18 cellular contexts compared by ENCODE assay signal in the genomic region with DNA sequence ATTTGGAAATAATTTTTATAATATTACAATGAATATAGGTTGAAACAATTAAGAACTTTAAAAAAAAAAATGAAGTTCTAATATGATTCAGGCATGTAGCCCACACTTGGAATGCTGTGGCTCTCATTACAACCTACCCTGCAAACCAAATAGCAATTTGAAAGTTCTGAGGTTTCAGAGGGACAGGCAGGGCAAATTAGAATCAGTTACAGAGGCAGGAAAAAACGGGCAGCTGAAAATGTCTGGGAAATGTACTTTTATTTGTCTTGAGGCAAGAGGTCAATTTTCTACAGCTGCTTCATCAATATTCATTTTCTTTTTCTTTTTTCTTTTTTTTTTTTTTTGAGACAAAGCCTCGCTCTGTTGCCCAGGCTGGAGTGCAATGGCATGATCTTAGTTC.
A peak's percentile ranks its signal among the peaks of the same experiment; 100 is the strongest.
DNase-seq lines count a peak whose midpoint lies in the region; ATAC-seq, FAIRE-seq and TF ChIP-seq lines count a peak whose summit lies in the region.
"Had no signal": no experiment of that assay in that cellular context is flagged by ENCODE, and none has a peak within 500 bp of the region (broad histone marks: within the 10 kb centered on the region; RNA-seq: fewer than 3 reads in every experiment).

No MANE protein-coding gene starts in this region.

- H3K27ac Mint-ChIP-seq in CD8-positive, alpha-beta T cell, result peak overlapping the region; percentile 92
- peak overlapping the region; percentile 87 for H3K27ac Mint-ChIP-seq in HFFc6
- no peak overlapping the region for H3K27ac Mint-ChIP-seq in astrocyte (ENCODE audit: unreplicated experiment)
- H3K27ac Mint-ChIP-seq in memory B cell, result peak overlapping the region; percentile 98

- CTCF ChIA-PET in CD8-positive, alpha-beta T cell (lab: Charles Lee), result interaction anchor here (0.7 to 2.1 kb wide), 7 partner anchors 12 to 370 kb away, joined by 3 to 6 read pairs (median 4); no protein-coding TSS in a partner anchor
- CTCF ChIA-PET in A673 (lab: Charles Lee), result no interaction called here

- no peak overlapping the region for H3K4me3 Mint-ChIP-seq in CD8-positive, alpha-beta T cell
- H3K4me3 Mint-ChIP-seq in HFFc6 (peak overlapping the region; percentile 55), astrocyte (ENCODE audit: unreplicated experiment) (no peak overlapping the region), memory B cell (no peak overlapping the region)
- H3K4me3 Mint-ChIP-seq: stimulated activated naive B cell treated with anti-CD40 and anti-IgM and Interleukin-4, amounts not matched to agents 10 μg/mL and 1 μg/mL and 100 μg/mL, for 72 hours had no signal

- H3K79me2 ChIP-seq in astrocyte (ENCODE audit: insufficient read depth, low read length), result peaks cover 60% of the 10 kb centered on the region

- H3K36me3 ChIP-seq in CD8-positive, alpha-beta T cell (ENCODE audit: insufficient read depth, low read length), result no peaks in the 10 kb centered on the region
- H3K36me3 ChIP-seq in astrocyte (ENCODE audit: insufficient read depth, low read length), result no peaks in the 10 kb centered on the region
- no peaks in the 10 kb centered on the region for H3K36me3 ChIP-seq in A673 (ENCODE audit: insufficient read depth, low read length, poor library complexity, severe bottlenecking)
- H3K36me3 ChIP-seq: BE2C, gastrocnemius medialis, neutrophil, sigmoid colon had no signal

- no peaks in the 10 kb centered on the region for H3K27me3 Mint-ChIP-seq in CD8-positive, alpha-beta T cell (ENCODE audit: low read depth)
- no peaks in the 10 kb centered on the region for H3K27me3 Mint-ChIP-seq in HFFc6 (ENCODE audit: insufficient read depth)
- no peaks in the 10 kb centered on the region for H3K27me3 Mint-ChIP-seq in astrocyte (ENCODE audit: low read depth, unreplicated experiment)
- no peaks in the 10 kb centered on the region for H3K27me3 Mint-ChIP-seq in memory B cell
- H3K27me3 Mint-ChIP-seq: stimulated activated naive B cell treated with anti-CD40 and anti-IgM and Interleukin-4, amounts not matched to agents 10 μg/mL and 1 μg/mL and 100 μg/mL, for 72 hours had no signal

- intact Hi-C loops in CD8-positive, alpha-beta T cell (cut with DNase I, micrococcal nuclease), result loop anchor here in 1 of 2 experiments (2.0 kb wide), 1 partner anchor 42 kb away; no protein-coding TSS in a partner anchor
- intact Hi-C loops in A673 (cut with micrococcal nuclease; ENCODE audit: unreplicated experiment), result loop anchor here (5.0 kb wide), 1 partner anchor 93 kb away; a partner anchor contains a TSS

- peaks cover 4% of the 10 kb centered on the region for H4K20me1 ChIP-seq in astrocyte (ENCODE audit: insufficient read depth, low read length)

- no peak overlapping the region for H3K4me2 ChIP-seq in astrocyte (ENCODE audit: low read length)

- H3K36me3 Mint-ChIP-seq in CD8-positive, alpha-beta T cell, result peaks cover 7% of the 10 kb centered on the region
- H3K36me3 Mint-ChIP-seq in HFFc6 (ENCODE audit: low read depth) (peaks cover 11% of the 10 kb centered on the region), astrocyte (ENCODE audit: low read depth, unreplicated experiment) (no peaks in the 10 kb centered on the region), memory B cell (peaks cover 3% of the 10 kb centered on the region)

- no peak for FAIRE-seq in astrocyte (lab: Jason Lieb, UNC)

- no peaks in the 10 kb centered on the region for H3K9me3 Mint-ChIP-seq in CD8-positive, alpha-beta T cell
- H3K9me3 Mint-ChIP-seq in HFFc6 (no peaks in the 10 kb centered on the region), astrocyte (ENCODE audit: unreplicated experiment) (no peaks in the 10 kb centered on the region), memory B cell (no peaks in the 10 kb centered on the region)

- DNase-seq in CD8-positive, alpha-beta T cell, result no peak
- no peak for DNase-seq in HFFc6
- peak; percentile 59 for DNase-seq in astrocyte (ENCODE audit: low read depth)
- DNase-seq in memory B cell (ENCODE audit: low spot score in 2 of 2), result no peak
- DNase-seq in A673 (ENCODE audit: low spot score), result no peak
- DNase-seq in NCI-H2081 (lab: John Stamatoyannopoulos, UW), result no peak
- no peak for DNase-seq in activated CD4-positive, alpha-beta T cell treated with anti-CD3 and anti-CD28 coated beads for 4 hours
- DNase-seq in T-helper 9 cell, result no peak
- DNase-seq: activated CD4-positive, alpha-beta T cell treated with anti-CD3 and anti-CD28 coated beads, Interleukin-2, amount 50 U/mL, for 1 hour; BE2C; effector CD8-positive, alpha-beta T cell; gastrocnemius medialis; NCI-H2171; NCI-H82; SHP77; sigmoid colon; stimulated activated naive B cell treated with anti-CD40 and anti-IgM and Interleukin-4, amounts not matched to agents 10 μg/mL and 1 μg/mL and 100 μg/mL, for 72 hours had no signal

- no TSS peak for BruUV-seq in A673 (replicated peaks; lab: Mats Ljungman, UMichigan)

- POLR2A ChIA-PET in CD8-positive, alpha-beta T cell (lab: Charles Lee), result interaction anchor here (0.6 to 9.8 kb wide), 6 partner anchors 9 to 95 kb away, joined by 3 to 64 read pairs (median 4); a partner anchor contains a TSS
- POLR2A ChIA-PET in A673 (lab: Charles Lee; ENCODE audit: low non-redundant PET), result interaction anchor here (0.7 kb wide), 1 partner anchor 18 kb away, joined by 5 read pairs; no protein-coding TSS in a partner anchor

- peaks cover 100% of the 10 kb centered on the region for H3K4me1 Mint-ChIP-seq in CD8-positive, alpha-beta T cell (ENCODE audit: low read depth)
- H3K4me1 Mint-ChIP-seq in HFFc6 (ENCODE audit: low read depth) (peaks cover 100% of the 10 kb centered on the region), astrocyte (ENCODE audit: low read depth, unreplicated experiment) (peaks cover 58% of the 10 kb centered on the region), memory B cell (peaks cover 57% of the 10 kb centered on the region)

- H3K9me3 ChIP-seq in CD8-positive, alpha-beta T cell (ENCODE audit: low read length), result no peaks in the 10 kb centered on the region
- H3K9me3 ChIP-seq in astrocyte (ENCODE audit: insufficient read depth, low read depth, low read length) (no peaks in the 10 kb centered on the region), A673 (ENCODE audit: low read depth, low read length, poor library complexity, severe bottlenecking) (no peaks in the 10 kb centered on the region)
- H3K9me3 ChIP-seq: BE2C, gastrocnemius medialis, neutrophil, sigmoid colon had no signal

- no peak for ATAC-seq in CD8-positive, alpha-beta T cell
- no peak for ATAC-seq in memory B cell (ENCODE audit: low read depth)
- ATAC-seq: gastrocnemius medialis had no signal

- H3K4me1 ChIP-seq in CD8-positive, alpha-beta T cell (ENCODE audit: insufficient read depth, low read length), result peaks cover 94% of the 10 kb centered on the region
- H3K4me1 ChIP-seq in astrocyte (ENCODE audit: insufficient read depth, low read length) (peaks cover 52% of the 10 kb centered on the region), A673 (ENCODE audit: insufficient read depth, low read length, poor library complexity, severe bottlenecking) (peaks cover 74% of the 10 kb centered on the region)

- no peak overlapping the region for H3K4me3 ChIP-seq in CD8-positive, alpha-beta T cell (ENCODE audit: low read depth, low read length)
- H3K4me3 ChIP-seq in astrocyte (ENCODE audit: insufficient read depth, low read depth, low read length) (no peak overlapping the region), A673 (ENCODE audit: low read depth, low read length, poor library complexity, severe bottlenecking) (no peak overlapping the region)
- H3K4me3 ChIP-seq: gastrocnemius medialis, sigmoid colon had no signal

- H3K9ac ChIP-seq in astrocyte (ENCODE audit: low read length), result no peak overlapping the region

- no peaks in the 10 kb centered on the region for H3K27me3 ChIP-seq in CD8-positive, alpha-beta T cell (ENCODE audit: insufficient read depth, low read length)
- H3K27me3 ChIP-seq in astrocyte (ENCODE audit: insufficient read depth, low read length) (no peaks in the 10 kb centered on the region), A673 (replicated peaks; ENCODE audit: insufficient read depth, low read depth, low read length, poor library complexity) (no peaks in the 10 kb centered on the region)
- H3K27me3 ChIP-seq: BE2C, gastrocnemius medialis, neutrophil, sigmoid colon had no signal

- no peak overlapping the region for H3K27ac ChIP-seq in CD8-positive, alpha-beta T cell (ENCODE audit: low read depth, low read length)
- H3K27ac ChIP-seq in astrocyte (ENCODE audit: low read depth, low read length), result peak overlapping the region; percentile 19
- H3K27ac ChIP-seq in A673 (ENCODE audit: low read depth, low read length, poor library complexity, severe bottlenecking), result no peak overlapping the region
- H3K27ac ChIP-seq: gastrocnemius medialis had no signal

- TF ChIP-seq CTCF in CD8-positive, alpha-beta T cell (IDR thresholded peaks at IDR 0.05), result no peak
- TF ChIP-seq CTCF in HFFc6 (IDR thresholded peaks at IDR 0.05) (no peak), astrocyte (IDR thresholded peaks at IDR 0.05; ENCODE audit: insufficient read depth, low read depth, low read length) (no peak), A673 (conservative IDR thresholded peaks at IDR 0.05; ENCODE audit: low read depth, low read length) (no peak)

- no peak overlapping the region for H2AFZ ChIP-seq in astrocyte (ENCODE audit: low read depth, low read length)
